ENCODE assay signal across 13 cellular contexts in the genomic region with DNA sequence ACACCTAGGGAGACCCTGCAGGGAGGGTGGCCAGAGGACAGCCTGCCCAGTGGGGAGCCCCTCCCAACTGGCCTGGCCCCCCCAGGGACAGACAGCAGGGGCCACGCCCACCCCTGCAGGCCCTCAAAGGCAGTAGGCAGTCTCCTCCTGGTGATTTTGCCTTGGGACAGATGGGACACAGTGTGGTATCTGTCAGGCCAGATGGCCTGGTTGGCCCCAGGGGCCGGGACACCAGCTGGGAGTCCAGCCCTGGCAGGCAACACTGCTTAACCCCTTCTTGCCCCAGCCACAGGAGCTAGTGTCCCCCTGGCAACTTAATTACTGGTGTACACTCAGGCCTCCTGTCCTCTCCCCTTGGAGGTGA. TPM values are rescaled to one million over a fixed set of nuclear protein-coding genes. Genes with fewer than 3 reads are reported as not detected.
DNase-seq lines count a peak whose midpoint lies in the region; ATAC-seq, FAIRE-seq and TF ChIP-seq lines count a peak whose summit lies in the region.
"Had no signal": no experiment of that assay in that cellular context is flagged by ENCODE, and none has a peak within 500 bp of the region (broad histone marks: within the 10 kb centered on the region; RNA-seq: fewer than 3 reads in every experiment).

No MANE protein-coding gene starts in this region.

- no peaks in the 10 kb centered on the region for H3K9me3 Mint-ChIP-seq in Caco-2 (ENCODE audit: unreplicated experiment)
- H3K9me3 Mint-ChIP-seq: activated naive CD4-positive, alpha-beta T cell treated with anti-CD3 and anti-CD28 coated beads, Interleukin-2, amount 50 U/mL, for 24 hours had no signal

- ATAC-seq in HG03159 (IDR thresholded peaks at IDR 0.05; ENCODE audit: unreplicated experiment) (no peak), GM18505 (IDR thresholded peaks at IDR 0.05; ENCODE audit: unreplicated experiment) (no peak), GM18511 (IDR thresholded peaks at IDR 0.05; ENCODE audit: unreplicated experiment) (no peak)

- H3K79me1 ChIP-seq in H1 (ENCODE audit: low read depth, low read length) (peaks cover 5% of the 10 kb centered on the region; the same call in 1 of the 2 replicates), trophoblast cell (ENCODE audit: low read length) (peaks cover 11% of the 10 kb centered on the region)

- H3K27me3 ChIP-seq in Caco-2 (replicated peaks; ENCODE audit: control insufficient read depth, insufficient read depth, low read length) (no peaks in the 10 kb centered on the region), H1 (replicated peaks in 1 of 4; ENCODE audit: control insufficient read depth in 3 of 4, extremely low read depth in 1 of 4, insufficient read depth in 3 of 4, low read length in 3 of 4) (no peaks in the 10 kb centered on the region), trophoblast cell (ENCODE audit: insufficient read depth, low read length) (no peaks in the 10 kb centered on the region)
- H3K27me3 ChIP-seq: tibial artery had no signal

- H3K14ac ChIP-seq in H1 (ENCODE audit: insufficient read length) (no peak overlapping the region), trophoblast cell (ENCODE audit: low read length) (peak overlapping the region; percentile 29)

- CTCF ChIA-PET in Caco-2 (lab: Charles Lee), result interaction anchor here (1.0 kb wide), 1 partner anchor 32 kb away, joined by 4 read pairs; no protein-coding TSS in a partner anchor
- CTCF ChIA-PET in H1 (lab: Charles Lee; ENCODE audit: partially characterized antibody), result interaction anchor here (1.2 to 12.8 kb wide), 6 partner anchors 11 to 34 kb away, joined by 3 to 105 read pairs (median 4); no protein-coding TSS in a partner anchor

- no TSS peak for BruUV-seq in Caco-2 (replicated peaks; lab: Mats Ljungman, UMichigan)

- H4K91ac ChIP-seq in H1 (replicated peaks; ENCODE audit: insufficient read length, low read length), result no peak overlapping the region
- peak overlapping the region; percentile 56 for H4K91ac ChIP-seq in trophoblast cell (ENCODE audit: low read depth, low read length)

- peaks cover 19% of the 10 kb centered on the region for H3K36me3 Mint-ChIP-seq in Caco-2 (ENCODE audit: insufficient read depth, unreplicated experiment)
- H3K36me3 Mint-ChIP-seq: activated naive CD4-positive, alpha-beta T cell treated with anti-CD3 and anti-CD28 coated beads, Interleukin-2, amount 50 U/mL, for 24 hours had no signal

- H2AK5ac ChIP-seq in H1 (ENCODE audit: low read depth, low read length), result peak overlapping the region; percentile 75; the same call in 1 of the 2 replicates
- H2AK5ac ChIP-seq in trophoblast cell (ENCODE audit: low read length), result no peak overlapping the region

- H4K20me1 ChIP-seq in H1 (replicated peaks in 1 of 2; ENCODE audit: control insufficient read depth in 1 of 2, insufficient read depth in 2 of 2, low read length in 2 of 2), result peaks cover 0 to 2% of the 10 kb centered on the region in 2 experiments

- no peak overlapping the region for H3K4ac ChIP-seq in H1 (replicated peaks; ENCODE audit: insufficient read length, low read depth, low read length)
- H3K4ac ChIP-seq in trophoblast cell (ENCODE audit: low read depth, low read length), result no peak overlapping the region

- H3K18ac ChIP-seq in H1 (ENCODE audit: extremely low read depth, low read length), result 0 out of 2 replicates have a peak overlapping the region, but pooled peaks have one; percentile 38
- peak overlapping the region; percentile 50 for H3K18ac ChIP-seq in trophoblast cell (ENCODE audit: low read length)

- H3K9me3 ChIP-seq in Caco-2, result no peaks in the 10 kb centered on the region
- H3K9me3 ChIP-seq in H1 (ENCODE audit: insufficient read depth in 2 of 2, low read depth in 1 of 2, low read length in 1 of 2), result no peaks in the 10 kb centered on the region
- peaks cover 2% of the 10 kb centered on the region for H3K9me3 ChIP-seq in trophoblast cell (ENCODE audit: insufficient read depth, low read depth, low read length)
- H3K9me3 ChIP-seq: tibial artery had no signal

- no peak for TF ChIP-seq POLR2A in H1 (IDR thresholded peaks at IDR 0.05; ENCODE audit: control extremely low read depth in 1 of 2, low read depth in 2 of 2, low read length in 2 of 2)
- no peak for TF ChIP-seq POLR2A in GM18505 (IDR thresholded peaks at IDR 0.05; ENCODE audit: borderline replicate concordance, extremely low read depth, insufficient read depth, insufficient read length)

- H3K4me3 Mint-ChIP-seq in Caco-2 (ENCODE audit: unreplicated experiment), result no peak overlapping the region
- H3K4me3 Mint-ChIP-seq: activated naive CD4-positive, alpha-beta T cell treated with anti-CD3 and anti-CD28 coated beads, Interleukin-2, amount 50 U/mL, for 24 hours had no signal

- no peaks in the 10 kb centered on the region for H3K27me3 Mint-ChIP-seq in Caco-2 (ENCODE audit: insufficient read depth, unreplicated experiment)
- H3K27me3 Mint-ChIP-seq: activated naive CD4-positive, alpha-beta T cell treated with anti-CD3 and anti-CD28 coated beads, Interleukin-2, amount 50 U/mL, for 24 hours had no signal

- no peak overlapping the region for H3K4me2 ChIP-seq in H1 (ENCODE audit: insufficient read depth in 1 of 2, low read depth in 2 of 2, low read length in 2 of 2)
- H3K4me2 ChIP-seq in trophoblast cell (ENCODE audit: low read length), result no peak overlapping the region

- H4K8ac ChIP-seq in H1 (ENCODE audit: extremely low read depth, insufficient read depth, low read length) (no peak overlapping the region), trophoblast cell (ENCODE audit: low read depth, low read length) (no peak overlapping the region)

- peaks cover 29% of the 10 kb centered on the region for H3K4me1 Mint-ChIP-seq in Caco-2 (ENCODE audit: low read depth, unreplicated experiment)

- H2BK120ac ChIP-seq in H1 (replicated peaks; ENCODE audit: low read depth, low read length) (no peak overlapping the region), trophoblast cell (ENCODE audit: insufficient read depth, low read length, poor library complexity) (no peak overlapping the region)

- H2AFZ ChIP-seq in H1 (ENCODE audit: low read length) (no peak overlapping the region), trophoblast cell (ENCODE audit: insufficient read depth, low read length, poor library complexity) (no peak overlapping the region)

- peaks cover 39% of the 10 kb centered on the region for H3K4me1 ChIP-seq in Caco-2
- H3K4me1 ChIP-seq in H1 (replicated peaks in 1 of 4; ENCODE audit: control insufficient read depth in 3 of 4, insufficient read depth in 4 of 4, low read length in 3 of 4), result peaks cover 4 to 36% (median 25%) of the 10 kb centered on the region in 4 experiments
- H3K4me1 ChIP-seq in trophoblast cell (ENCODE audit: control insufficient read depth in 1 of 2, insufficient read depth in 2 of 2, low read length in 2 of 2), result peaks cover 37 to 50% of the 10 kb centered on the region in 2 experiments

- no peak overlapping the region for H3K9ac ChIP-seq in H1 (replicated peaks in 1 of 4; ENCODE audit: extremely low read depth in 1 of 4, low read depth in 3 of 4, low read length in 3 of 4)
- no peak overlapping the region for H3K9ac ChIP-seq in trophoblast cell (ENCODE audit: low read length)

- H3K36me3 ChIP-seq in Caco-2 (ENCODE audit: control insufficient read depth, insufficient read depth, low read length) (no peaks in the 10 kb centered on the region), H1 (ENCODE audit: control insufficient read depth in 2 of 4, insufficient read depth in 4 of 4, low read length in 3 of 4) (no peaks in the 10 kb centered on the region), trophoblast cell (ENCODE audit: control insufficient read depth in 1 of 2, insufficient read depth in 2 of 2, low read length in 2 of 2) (peaks cover 4 to 6% of the 10 kb centered on the region in 2 experiments)
- H3K36me3 ChIP-seq: tibial artery had no signal

- DNase-seq in Caco-2, result peak; percentile 39 to 54
- peak; percentile 89 for DNase-seq in NCI-H82 treated with DMSO at 0.1 percent for 48 hours (lab: John Stamatoyannopoulos, UW; ENCODE audit: unreplicated experiment)
- DNase-seq in H1 (ENCODE audit: low read depth in 1 of 2, low spot score in 2 of 2), result no peak
- peak; percentile 59 to 71 for DNase-seq in trophoblast cell
- DNase-seq in NCI-H226, result no peak
- DNase-seq: activated CD4-positive, alpha-beta T cell treated with anti-CD3 and anti-CD28 coated beads, Interleukin-2, amount 50 U/mL, for 48 hours; NCI-H510A; tibial artery had no signal

- H4K5ac ChIP-seq in H1 (ENCODE audit: insufficient read length, low read depth, low read length), result no peak overlapping the region

- no peak for FAIRE-seq in H1 (lab: Jason Lieb, UNC)

- no peak for TF ChIP-seq RAD21 in H1 (IDR thresholded peaks at IDR 0.05 in 1 of 2, conservative IDR thresholded peaks at IDR 0.05 in 1 of 2; ENCODE audit: low read depth in 2 of 2, low read length in 2 of 2)

- no peaks in the 10 kb centered on the region for H3K23me2 ChIP-seq in H1 (ENCODE audit: low read depth, low read length)

- TF ChIP-seq CTCF in Caco-2 (IDR thresholded peaks at IDR 0.05; ENCODE audit: insufficient read depth in 1 of 2, low read depth in 1 of 2, low read length in 1 of 2, severe bottlenecking in 1 of 2, unreplicated experiment in 1 of 2) (no peak), H1 (IDR thresholded peaks at IDR 0.05; ENCODE audit: control extremely low read depth in 1 of 3, insufficient read depth in 1 of 3, low read depth in 1 of 3, low read length in 3 of 3) (no peak)

- intact Hi-C loops in Caco-2 (cut with micrococcal nuclease; ENCODE audit: unreplicated experiment), result no loop called here

- WGBS in H1 (ENCODE audit: extremely low coverage in 1 of 2, insufficient coverage in 1 of 2, insufficient read length in 1 of 2, insufficient replicate concordance in 2 of 2, low coverage in 1 of 2, low lambda C conversion rate in 2 of 2, missing lambda C conversion rate in 1 of 2), 2 experiments, result 87% methylated on average over 2 of the region's 2 CpGs; no CpG with 5 or more reads in 1 of the 2 experiments
- no CpG with 5 or more reads among the region's 2 CpGs for WGBS in trophoblast cell (ENCODE audit: extremely low coverage, insufficient coverage, insufficient read length)

- no peak overlapping the region for H3K23ac ChIP-seq in H1 (ENCODE audit: insufficient read length)
- no peak overlapping the region for H3K23ac ChIP-seq in trophoblast cell (ENCODE audit: low read length)

- no peak overlapping the region for H4K12ac ChIP-seq in trophoblast cell (ENCODE audit: low read depth, low read length)

- H2BK12ac ChIP-seq in H1 (ENCODE audit: low read depth, low read length) (0 out of 2 replicates have a peak overlapping the region, but pooled peaks have one; percentile 39), trophoblast cell (ENCODE audit: low read length) (peak overlapping the region; percentile 5)

- 0 out of 2 replicates have a peak overlapping the region, but pooled peaks have one; percentile 39 for H2BK5ac ChIP-seq in H1 (ENCODE audit: low read depth, low read length)
- H2BK5ac ChIP-seq in trophoblast cell (ENCODE audit: low read depth, low read length, poor library complexity), result peak overlapping the region; percentile 18

- no peak overlapping the region for H3K27ac Mint-ChIP-seq in Caco-2 (ENCODE audit: unreplicated experiment)
- H3K27ac Mint-ChIP-seq: activated naive CD4-positive, alpha-beta T cell treated with anti-CD3 and anti-CD28 coated beads, Interleukin-2, amount 50 U/mL, for 24 hours had no signal

- no peak overlapping the region for H2BK20ac ChIP-seq in H1 (ENCODE audit: low read length)

- no peak overlapping the region for H3K27ac ChIP-seq in H1 (ENCODE audit: low read depth, low read length)
- H3K27ac ChIP-seq in trophoblast cell (ENCODE audit: low read depth, low read length), result no peak overlapping the region
- H3K27ac ChIP-seq: C4-2B, tibial artery had no signal

- no peak for TF ChIP-seq EP300 in H1 (IDR thresholded peaks at IDR 0.05; ENCODE audit: borderline replicate concordance in 1 of 2, low read depth in 2 of 2, low read length in 2 of 2)

- H3K4me3 ChIP-seq in Caco-2 (ENCODE audit: low read depth, low read length) (no peak overlapping the region), H1 (ENCODE audit: extremely low read depth in 1 of 4, insufficient read depth in 2 of 4, low read depth in 3 of 4, low read length in 4 of 4) (no peak overlapping the region), trophoblast cell (ENCODE audit: low read depth, low read length) (no peak overlapping the region)
- H3K4me3 ChIP-seq: tibial artery had no signal

- POLR2A ChIA-PET in Caco-2 (lab: Charles Lee) (no interaction called here), H1 (lab: Charles Lee; ENCODE audit: partially characterized antibody) (interaction anchor here (0.9 to 1.1 kb wide), 3 partner anchors 12 to 43 kb away, joined by 3 to 4 read pairs (median 3); no protein-coding TSS in a partner anchor)

- H3K79me2 ChIP-seq in H1 (ENCODE audit: control insufficient read depth in 1 of 2, insufficient read depth in 2 of 2, low read length in 2 of 2), result no peaks in the 10 kb centered on the region; a peak in 1 of 4 replicates
- H3K79me2 ChIP-seq in trophoblast cell (ENCODE audit: control insufficient read depth, insufficient read depth, low read length, poor library complexity), result peaks cover 7% of the 10 kb centered on the region

- H2BK15ac ChIP-seq in H1 (ENCODE audit: low read length), result 0 out of 2 replicates have a peak overlapping the region, but pooled peaks have one; percentile 72

- no peak overlapping the region for H3K56ac ChIP-seq in H1 (replicated peaks; ENCODE audit: insufficient read length, low read depth, low read length)

RNA-seq across cellular contexts. Expression of gene IFFO2, which starts 17.8 kb away (rescaled TPM):
- 18.7 and 23.7 TPM in 2 replicates for total RNA-seq in Caco-2 (2022)
- 8.7 and 10.4 TPM in 2 replicates for total RNA-seq in H1 (2021; fragmentation: NEBNext Ultra II Directional; extraction: Animal tissue kit (Norgen Biotek cat#: 25700))
- polyA plus RNA-seq in H1 (2011; rRNA removed), result 6.6 and 13.7 TPM in 2 replicates
- 5.2 TPM for polyA plus RNA-seq in H1 (2011; cell fraction: cytosol; rRNA removed)
- polyA plus RNA-seq in H1 (2011; cell fraction: nucleus; rRNA removed), result 8.2 TPM
- 4.2 to 6.0 TPM (median 5.4 TPM) in 4 replicates for polyA plus RNA-seq in H1 (2012, experiment 1 of 2)
- 5.2 TPM for polyA plus RNA-seq in H1 (2012, experiment 2 of 2)
- polyA plus RNA-seq in H1 (2013, experiment 1 of 2), result 3.5 TPM
- polyA plus RNA-seq in H1 (2013, experiment 2 of 2), result 3.6 TPM
- 4.0 and 4.8 TPM in 2 replicates for polyA minus RNA-seq in H1 (2011; rRNA and poly(A)+ RNA removed)
- polyA minus RNA-seq in H1 (2011; cell fraction: cytosol; rRNA and poly(A)+ RNA removed), result 4.8 TPM
- polyA minus RNA-seq in H1 (2011; cell fraction: nucleus; rRNA and poly(A)+ RNA removed), result 2.6 TPM
- 18.2 and 19.5 TPM in 2 replicates for polyA plus RNA-seq in trophoblast cell (2013)

RNA-seq across cellular contexts. Expression of gene ALDH4A1, which starts 36.3 kb away (rescaled TPM):
- total RNA-seq in Caco-2 (2022), result 15.3 and 18.0 TPM in 2 replicates
- 29.4 and 30.3 TPM in 2 replicates for total RNA-seq in H1 (2021; fragmentation: NEBNext Ultra II Directional; extraction: Animal tissue kit (Norgen Biotek cat#: 25700))
- polyA plus RNA-seq in H1 (2011; rRNA removed), result 35.9 and 57.4 TPM in 2 replicates
- 61.4 TPM for polyA plus RNA-seq in H1 (2011; cell fraction: cytosol; rRNA removed)
- polyA plus RNA-seq in H1 (2011; cell fraction: nucleus; rRNA removed), result 95.8 TPM
- 25.3 to 32.9 TPM (median 31.9 TPM) in 4 replicates for polyA plus RNA-seq in H1 (2012, experiment 1 of 2)
- 35.0 TPM for polyA plus RNA-seq in H1 (2012, experiment 2 of 2)
- polyA plus RNA-seq in H1 (2013, experiment 1 of 2), result 18.9 TPM
- 16.0 TPM for polyA plus RNA-seq in H1 (2013, experiment 2 of 2)
- polyA minus RNA-seq in H1 (2011; rRNA and poly(A)+ RNA removed), result 20.3 and 22.0 TPM in 2 replicates
- 21.8 TPM for polyA minus RNA-seq in H1 (2011; cell fraction: cytosol; rRNA and poly(A)+ RNA removed)
- 21.5 TPM for polyA minus RNA-seq in H1 (2011; cell fraction: nucleus; rRNA and poly(A)+ RNA removed)
- polyA plus RNA-seq in trophoblast cell (2013), result 34.2 and 35.7 TPM in 2 replicates

Comparison
In these comparisons a context has a peak if more than half of its experiments do, and no peak if none do; other contexts are left out.
1. DNase-seq: peak in Caco-2 (2 of 2), NCI-H82 treated with DMSO at 0.1 percent for 48 hours (single experiment) and trophoblast cell (2 of 2); none in H1 (0 of 2) and NCI-H226 (single experiment).